In the genomic region with DNA sequence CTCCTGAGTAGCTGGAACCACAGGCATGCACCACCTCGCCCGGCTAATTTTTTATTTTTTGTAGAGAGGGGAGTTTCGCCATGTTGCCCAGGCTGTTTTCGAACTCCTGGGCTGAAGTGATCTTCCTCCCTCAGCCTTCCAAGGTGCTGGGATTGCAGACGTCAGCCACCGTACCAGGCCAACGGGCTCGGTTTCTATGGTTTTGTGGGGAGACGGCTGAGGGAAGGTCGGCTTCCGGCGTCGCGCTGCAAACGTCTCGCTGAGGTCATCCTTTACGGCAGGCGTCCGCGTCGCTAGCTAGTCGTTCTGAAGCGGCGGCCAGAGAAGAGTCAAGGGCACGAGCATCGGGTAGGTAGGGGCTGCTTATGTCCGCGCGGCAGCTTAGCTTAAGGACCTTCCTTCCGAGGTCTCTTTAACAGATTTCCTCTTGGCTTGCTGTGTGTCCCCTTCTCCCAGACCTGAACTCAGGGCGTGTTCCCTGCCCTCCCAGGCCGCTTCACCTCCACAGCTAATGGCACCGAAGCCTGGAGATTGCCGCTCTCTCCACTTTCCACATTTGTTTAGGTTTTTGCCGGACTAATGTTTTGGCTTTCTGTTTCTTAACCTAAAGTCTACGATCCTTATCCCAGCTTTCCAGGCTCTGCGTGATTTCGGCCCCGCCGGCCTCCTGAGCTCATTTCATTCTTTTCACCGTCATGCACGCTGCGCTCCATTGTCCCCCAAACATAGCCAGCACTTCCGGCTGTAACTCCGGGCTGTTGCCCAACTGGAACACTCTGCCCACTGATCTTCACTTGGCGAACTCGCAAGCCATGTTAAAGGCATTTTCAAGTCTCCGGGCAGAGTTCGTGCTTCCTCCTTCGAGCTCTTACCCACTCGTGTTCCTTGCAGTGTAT, we compare ENCODE assay signal across 8 cellular contexts. TPM values are rescaled to one million over a fixed set of nuclear protein-coding genes. Genes with fewer than 3 reads are reported as not detected.
DNase-seq lines count a peak whose midpoint lies in the region; ATAC-seq and TF ChIP-seq lines count a peak whose summit lies in the region.

TSS of gene NDUFS5 (plus strand) at position 300 of the 896 bp plus-strand sequence. CDS start 2,375 bp downstream, outside the sequence.

- TF ChIP-seq CTCF in colonic mucosa (IDR thresholded peaks at IDR 0.05), result no peak

- peaks cover 21% of the 10 kb centered on the region for H3K36me3 Mint-ChIP-seq in activated CD4-positive, alpha-beta T cell treated with anti-CD3 and anti-CD28 coated beads, Interleukin-2, amount 10 ng/mL, durations not matched to agents 24 days and 14 days (ENCODE audit: low read depth)

- H3K27ac Mint-ChIP-seq in activated CD4-positive, alpha-beta T cell treated with anti-CD3 and anti-CD28 coated beads, Interleukin-2, amount 10 ng/mL, durations not matched to agents 24 days and 14 days, result peak within 1 kb of the TSS; percentile 97

- no peaks in the 10 kb centered on the region for H3K9me3 ChIP-seq in colonic mucosa

- peak within 1 kb of the TSS; percentile 85 for H3K4me3 ChIP-seq in colonic mucosa

- H3K27me3 ChIP-seq in colonic mucosa, result no peaks in the 10 kb centered on the region

- peak within 1 kb of the TSS; percentile 73 to 86 for H3K9ac ChIP-seq in colonic mucosa (ENCODE audit: low read depth in 2 of 2, low read length in 2 of 2)

- DNase-seq in AML-193 (lab: John Stamatoyannopoulos, UW), result peak; percentile 86 to 87
- peak; percentile 72 for DNase-seq in GM19238 (ENCODE audit: insufficient read length, low spot score)
- peak; percentile 37 for DNase-seq in NCI-H524 treated with DMSO at 0.1 percent for 48 hours (lab: John Stamatoyannopoulos, UW)
- peak; percentile 95 for DNase-seq in activated CD4-positive, alpha-beta T cell treated with anti-CD3 and anti-CD28 coated beads, Interleukin-2, amount 10 ng/mL, durations not matched to agents 24 days and 14 days
- peak; percentile 92 for DNase-seq in colonic mucosa
- DNase-seq in left colon, result peak; percentile 95
- peak; percentile 67 to 73 for DNase-seq in stimulated activated CD4-positive, alpha-beta T cell treated with anti-CD3 and anti-CD28 coated beads, Interleukin-1b, Interleukin-23, amount 100 ng/mL, for 4 hours (ENCODE audit: low read depth in 2 of 2)

- H3K27me3 Mint-ChIP-seq in activated CD4-positive, alpha-beta T cell treated with anti-CD3 and anti-CD28 coated beads, Interleukin-2, amount 10 ng/mL, durations not matched to agents 24 days and 14 days, result peaks cover 2% of the 10 kb centered on the region

- H3K4me1 Mint-ChIP-seq in activated CD4-positive, alpha-beta T cell treated with anti-CD3 and anti-CD28 coated beads, Interleukin-2, amount 10 ng/mL, durations not matched to agents 24 days and 14 days, result peaks cover 23% of the 10 kb centered on the region

- H3K27ac ChIP-seq in colonic mucosa, result peak within 1 kb of the TSS; percentile 96

- intact Hi-C loops in activated CD4-positive, alpha-beta T cell treated with anti-CD3 and anti-CD28 coated beads, Interleukin-2, amount 10 ng/mL, durations not matched to agents 24 days and 14 days (cut with micrococcal nuclease), result loop anchor here (1.0 to 5.0 kb wide), 3 partner anchors 35 to 166 kb away; partner anchors contain the start of genes AKIRIN1 and MYCBP
- intact Hi-C loops in colonic mucosa (cut with DNase I) (no loop called here), left colon (cut with DNase I, micrococcal nuclease) (no loop called here)

- H3K4me1 ChIP-seq in colonic mucosa, result no peaks in the 10 kb centered on the region

- H3K9me3 Mint-ChIP-seq in activated CD4-positive, alpha-beta T cell treated with anti-CD3 and anti-CD28 coated beads, Interleukin-2, amount 10 ng/mL, durations not matched to agents 24 days and 14 days, result no peaks in the 10 kb centered on the region

- peak within 1 kb of the TSS; percentile 91 for H3K4me3 Mint-ChIP-seq in activated CD4-positive, alpha-beta T cell treated with anti-CD3 and anti-CD28 coated beads, Interleukin-2, amount 10 ng/mL, durations not matched to agents 24 days and 14 days

- H3K36me3 ChIP-seq in colonic mucosa, result peaks cover 11% of the 10 kb centered on the region

- ATAC-seq in HG03442 (IDR thresholded peaks at IDR 0.05; ENCODE audit: unreplicated experiment) (peak; percentile 71), left colon (peak; percentile 96)

RNA-seq across cellular contexts. Expression of gene NDUFS5, which starts in this region (rescaled TPM):
- total RNA-seq in activated CD4-positive, alpha-beta T cell treated with anti-CD3 and anti-CD28 coated beads, Interleukin-2, amount 10 ng/mL, durations not matched to agents 24 days and 14 days, result 162 and 164 TPM in 2 replicates
- 100 to 1,000 TPM; 229 to 270 TPM for total RNA-seq in colonic mucosa
- 100 to 1,000 TPM; 171 to 193 TPM for total RNA-seq in left colon

Comparison
In these comparisons a context has a peak if more than half of its experiments do, and no peak if none do; other contexts are left out.
1. Peak in every context shown above with its lines: DNase-seq, ATAC-seq, H3K4me3 ChIP-seq and H3K27ac ChIP-seq.
2. DNase-seq: peak in every context shown above with its lines; median percentile 95 in activated CD4-positive, alpha-beta T cell treated with anti-CD3 and anti-CD28 coated beads, Interleukin-2, amount 10 ng/mL, durations not matched to agents 24 days and 14 days; 95 in left colon; 92 in colonic mucosa; 86 in AML-193; 72 in GM19238; 70 in stimulated activated CD4-positive, alpha-beta T cell treated with anti-CD3 and anti-CD28 coated beads, Interleukin-1b, Interleukin-23, amount 100 ng/mL, for 4 hours; 37 in NCI-H524 treated with DMSO at 0.1 percent for 48 hours.